ENCODE assay signal across 5 cellular contexts in genomic region chr10:34111179-34111578, GRCh38.
"Had no signal": no experiment of that assay in that cellular context is flagged by ENCODE, and none has a peak within 500 bp of the region (broad histone marks: within the 10 kb centered on the region; RNA-seq: fewer than 3 reads in every experiment).

No MANE protein-coding gene starts in this region.

- H3K27ac ChIP-seq: HL-60 had no signal

- H3K4me1 Mint-ChIP-seq: IgD-negative memory B cell had no signal

- H3K27ac Mint-ChIP-seq: IgD-negative memory B cell had no signal

- DNase-seq: IMR-90 had no signal

- H3K4me3 ChIP-seq: K562 had no signal

- ATAC-seq: HepG2, K562 had no signal

- FAIRE-seq: HepG2, K562 had no signal

- H3K27me3 Mint-ChIP-seq: IgD-negative memory B cell had no signal
